Comparison of ENCODE assay signal across 19 cellular contexts in the genomic region with DNA sequence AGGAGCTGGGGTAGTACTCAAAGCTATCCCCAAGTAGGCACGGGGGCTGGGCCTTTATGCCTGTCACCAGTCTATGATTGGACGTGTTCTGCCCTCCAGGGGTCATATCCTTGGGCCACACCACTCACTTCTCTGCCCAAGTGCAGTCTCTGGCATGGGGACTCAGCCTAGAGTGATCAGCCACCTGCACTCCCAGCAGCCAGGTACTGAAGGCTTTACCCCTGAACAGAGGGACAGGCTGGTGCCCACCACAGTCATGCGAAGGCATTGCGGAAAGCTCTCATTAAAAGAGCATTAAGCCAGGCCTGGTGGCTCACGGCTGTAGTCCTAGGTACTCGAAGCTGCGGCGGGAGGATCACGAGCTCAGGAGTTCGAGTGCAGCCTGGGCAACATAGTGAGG.
"Had no signal": no experiment of that assay in that cellular context is flagged by ENCODE, and none has a peak within 500 bp of the region (broad histone marks: within the 10 kb centered on the region; RNA-seq: fewer than 3 reads in every experiment).

No MANE protein-coding gene starts in this region.

- ATAC-seq: naive thymus-derived CD4-positive, alpha-beta T cell; right lobe of liver; stimulated activated naive B cell treated with anti-CD40 and anti-IgM and Interleukin-4, amounts not matched to agents 10 μg/mL and 1 μg/mL and 100 μg/mL, for 72 hours; stimulated activated naive CD8-positive, alpha-beta T cell treated with anti-CD3 and anti-CD28 coated beads, Interleukin-15, amount 100 ng/mL, for 72 hours had no signal

- H3K27ac Mint-ChIP-seq: naive thymus-derived CD4-positive, alpha-beta T cell; stimulated activated naive B cell treated with anti-CD40 and anti-IgM and Interleukin-4, amounts not matched to agents 10 μg/mL and 1 μg/mL and 100 μg/mL, for 72 hours had no signal

- H3K36me3 Mint-ChIP-seq: naive thymus-derived CD4-positive, alpha-beta T cell; stimulated activated naive B cell treated with anti-CD40 and anti-IgM and Interleukin-4, amounts not matched to agents 10 μg/mL and 1 μg/mL and 100 μg/mL, for 72 hours had no signal

- H3K36me3 ChIP-seq: cardiac muscle cell, neutrophil, right lobe of liver, thyroid gland, upper lobe of left lung had no signal

- DNase-seq: cerebellar nuclear complex; cortex of kidney; mesenchymal stem cell; midbrain; naive thymus-derived CD4-positive, alpha-beta T cell; right lobe of liver; stimulated activated CD4-positive, alpha-beta T cell treated with anti-CD3 and anti-CD28 coated beads, Interleukin-15, amount 100 ng/mL, for 24 hours; stimulated activated CD4-positive, alpha-beta T cell treated with anti-CD3 and anti-CD28 coated beads, Interleukin-2, amount 100 ng/mL, for 48 hours; stimulated activated naive B cell treated with anti-CD40 and anti-IgM and Interleukin-4, amounts not matched to agents 10 μg/mL and 1 μg/mL and 100 μg/mL, for 72 hours; stimulated activated naive CD8-positive, alpha-beta T cell treated with anti-CD3 and anti-CD28 coated beads, Interleukin-15, amount 100 ng/mL, for 72 hours; thyroid gland; upper lobe of left lung had no signal

- H3K27me3 Mint-ChIP-seq: progenitor cell of endocrine pancreas; stimulated activated naive CD8-positive, alpha-beta T cell treated with anti-CD3 and anti-CD28 coated beads, Interleukin-15, amount 100 ng/mL, for 72 hours had no signal

- H3K4me1 Mint-ChIP-seq: stimulated activated naive B cell treated with anti-CD40 and anti-IgM and Interleukin-4, amounts not matched to agents 10 μg/mL and 1 μg/mL and 100 μg/mL, for 72 hours; stimulated activated naive CD8-positive, alpha-beta T cell treated with anti-CD3 and anti-CD28 coated beads, Interleukin-15, amount 100 ng/mL, for 72 hours had no signal

- H3K27me3 ChIP-seq: cardiac muscle cell, neutrophil, right lobe of liver, thyroid gland, upper lobe of left lung had no signal

- H3K9ac ChIP-seq: parathyroid adenoma had no signal

- H3K9me3 ChIP-seq: neutrophil, right lobe of liver, thyroid gland, upper lobe of left lung had no signal

- H3K9me3 Mint-ChIP-seq: naive thymus-derived CD4-positive, alpha-beta T cell; stimulated activated naive B cell treated with anti-CD40 and anti-IgM and Interleukin-4, amounts not matched to agents 10 μg/mL and 1 μg/mL and 100 μg/mL, for 72 hours; stimulated activated naive CD8-positive, alpha-beta T cell treated with anti-CD3 and anti-CD28 coated beads, Interleukin-15, amount 100 ng/mL, for 72 hours had no signal

- H3K27ac ChIP-seq: cardiac muscle cell, neutrophil, parathyroid adenoma, right lobe of liver, thyroid gland, upper lobe of left lung had no signal

- H3K4me3 Mint-ChIP-seq: naive thymus-derived CD4-positive, alpha-beta T cell; stimulated activated naive B cell treated with anti-CD40 and anti-IgM and Interleukin-4, amounts not matched to agents 10 μg/mL and 1 μg/mL and 100 μg/mL, for 72 hours; stimulated activated naive CD8-positive, alpha-beta T cell treated with anti-CD3 and anti-CD28 coated beads, Interleukin-15, amount 100 ng/mL, for 72 hours had no signal

- FAIRE-seq: frontal cortex, kidney, urothelium cell line had no signal

- H2AFZ ChIP-seq: parathyroid adenoma had no signal

- H3K4me3 ChIP-seq: cardiac muscle cell, right lobe of liver, thyroid gland, upper lobe of left lung had no signal

- H3K4me1 ChIP-seq: right lobe of liver, thyroid gland had no signal
